8 cellular contexts compared by ENCODE assay signal in genomic region chr18:13566941-13567762, GRCh38.
DNase-seq lines count a peak whose midpoint lies in the region; ATAC-seq, FAIRE-seq and TF ChIP-seq lines count a peak whose summit lies in the region.

No MANE protein-coding gene starts in this region.

- DNase-seq in GM12892 (ENCODE audit: insufficient read length) = no peak
- peak; percentile 50 for DNase-seq in KBM-7
- DNase-seq in mammary epithelial cell = peak; percentile 5
- no peak for DNase-seq in neural progenitor cell (ENCODE audit: low spot score)
- no peak for DNase-seq in NCI-H226
- no peak for DNase-seq in NCI-H1436 treated with DMSO at 0.1 percent for 48 hours (lab: John Stamatoyannopoulos, UW)
- no peak for DNase-seq in NCI-H187 treated with DMSO at 0.1 percent for 48 hours (lab: John Stamatoyannopoulos, UW)

- H3K27ac ChIP-seq in mammary epithelial cell (ENCODE audit: insufficient read depth, low read depth, low read length) (peak overlapping the region; percentile 27), neural progenitor cell (no peak overlapping the region)

- no TSS peak for BruUV-seq in mammary epithelial cell (replicated peaks; lab: Mats Ljungman, UMichigan)

- H3K4me3 ChIP-seq in mammary epithelial cell (replicated peaks in 1 of 3; ENCODE audit: insufficient read depth in 1 of 3, low read depth in 2 of 3, low read length in 3 of 3) (no peak overlapping the region), neural progenitor cell (no peak overlapping the region)

- no peaks in the 10 kb centered on the region for H3F3A ChIP-seq in neural progenitor cell (ENCODE audit: low read depth)

- peak; percentile 95 for FAIRE-seq in GM12892 (lab: Jason Lieb, UNC)

- peak overlapping the region; percentile 11 for H2AFZ ChIP-seq in mammary epithelial cell (ENCODE audit: low read depth, low read length)
- H2AFZ ChIP-seq in neural progenitor cell (replicated peaks) = peak overlapping the region; percentile 26

- H3K9me3 Mint-ChIP-seq in neural progenitor cell = no peaks in the 10 kb centered on the region

- no peak overlapping the region for H3K4me2 ChIP-seq in mammary epithelial cell (ENCODE audit: insufficient read depth, low read depth, low read length)
- no peak overlapping the region for H3K4me2 ChIP-seq in neural progenitor cell

- peaks cover 2% of the 10 kb centered on the region for H3K27me3 Mint-ChIP-seq in neural progenitor cell (ENCODE audit: insufficient read depth, low read depth)

- intact Hi-C loops in mammary epithelial cell (cut with micrococcal nuclease) = no loop called here

- H3K4me3 Mint-ChIP-seq in neural progenitor cell = no peak overlapping the region

- 73% methylated on average over 17 of the region's 18 CpGs for WGBS in mammary epithelial cell (ENCODE audit: low coverage, missing lambda C conversion rate)

- H3K9me3 ChIP-seq in mammary epithelial cell (replicated peaks; ENCODE audit: insufficient read depth, low read length) (no peaks in the 10 kb centered on the region), neural progenitor cell (ENCODE audit: low read depth) (no peaks in the 10 kb centered on the region)

- in situ Hi-C loops in KBM-7 (cut with MboI; ENCODE audit: low pct_unique_long_range_greater_than_20kb, low sequenced_read_pairs) (no loop called here), mammary epithelial cell (cut with MboI; ENCODE audit: low sequenced_read_pairs in 2 of 2) (loop anchor here in 1 of 2 donors (25.0 kb wide), 1 partner anchor 245 kb away; the partner anchor contains the start of gene MC5R)

- CTCF ChIA-PET in mammary epithelial cell (lab: Charles Lee; ENCODE audit: low non-redundant PET) = interaction anchor here (0.5 kb wide), 1 partner anchor 351 kb away, joined by 3 read pairs; no protein-coding TSS in a partner anchor

- H3K9ac ChIP-seq in mammary epithelial cell (ENCODE audit: insufficient read depth, low read length) (no peak overlapping the region), neural progenitor cell (no peak overlapping the region)

- H3K36me3 Mint-ChIP-seq in neural progenitor cell = no peaks in the 10 kb centered on the region

- H3K27me3 ChIP-seq in mammary epithelial cell (ENCODE audit: insufficient read depth, low read length) (no peaks in the 10 kb centered on the region), neural progenitor cell (no peaks in the 10 kb centered on the region)

- dilution Hi-C loops in mammary epithelial cell (cut with HindIII; ENCODE audit: low sequenced_read_pairs) = no loop called here

- H3K36me3 ChIP-seq in mammary epithelial cell (ENCODE audit: insufficient read depth, low read length) (no peaks in the 10 kb centered on the region), neural progenitor cell (no peaks in the 10 kb centered on the region)

- H3K4me1 ChIP-seq in mammary epithelial cell (ENCODE audit: insufficient read depth, low read length) (peaks cover 11% of the 10 kb centered on the region), neural progenitor cell (no peaks in the 10 kb centered on the region)

- peak; percentile 49 for ATAC-seq in GM21447 (IDR thresholded peaks at IDR 0.05; ENCODE audit: unreplicated experiment)

- H3K79me2 ChIP-seq in mammary epithelial cell (ENCODE audit: insufficient read depth, low read length) (no peaks in the 10 kb centered on the region), neural progenitor cell (ENCODE audit: low read depth) (no peaks in the 10 kb centered on the region)

- peak overlapping the region; percentile 72 for H3K27ac Mint-ChIP-seq in neural progenitor cell

- H4K20me1 ChIP-seq in mammary epithelial cell (ENCODE audit: insufficient read depth, low read length) = no peaks in the 10 kb centered on the region
- H4K20me1 ChIP-seq in neural progenitor cell (ENCODE audit: low read depth) = no peaks in the 10 kb centered on the region

- peaks cover 36% of the 10 kb centered on the region for H3K4me1 Mint-ChIP-seq in neural progenitor cell

- TF ChIP-seq POLR2A in GM12892 (IDR thresholded peaks at IDR 0.05; ENCODE audit: low read depth, low read length) = peak; percentile 88

- TF ChIP-seq CTCF in mammary epithelial cell (conservative IDR thresholded peaks at IDR 0.05 in 1 of 2, IDR thresholded peaks at IDR 0.05 in 1 of 2; ENCODE audit: extremely low read depth in 1 of 2, insufficient read depth in 1 of 2, low read depth in 1 of 2, low read length in 2 of 2) (no peak), neural progenitor cell (IDR thresholded peaks at IDR 0.05) (no peak)

Comparison
In these comparisons a context has a peak if more than half of its experiments do, and no peak if none do; other contexts are left out.
1. DNase-seq: peak in KBM-7 (single experiment) and mammary epithelial cell (single experiment); none in GM12892 (single experiment), neural progenitor cell (single experiment), NCI-H226 (single experiment), NCI-H1436 treated with DMSO at 0.1 percent for 48 hours (single experiment) and NCI-H187 treated with DMSO at 0.1 percent for 48 hours (single experiment).